Comparison of ENCODE assay signal across 22 cellular contexts in genomic region chr3:22836131-22836530, GRCh38.
"Had no signal": no experiment of that assay in that cellular context is flagged by ENCODE, and none has a peak within 500 bp of the region (broad histone marks: within the 10 kb centered on the region; RNA-seq: fewer than 3 reads in every experiment).

No MANE protein-coding gene starts in this region.

- H3K27ac Mint-ChIP-seq: activated naive CD4-positive, alpha-beta T cell treated with anti-CD3 and anti-CD28 coated beads, Interleukin-2, amount 50 U/mL, for 72 hours; immature natural killer cell; mesothelial cell of epicardium; natural killer cell treated with Interleukin-12 subunit alpha and Interleukin-12 subunit beta and Interleukin-15 and Interleukin-18, amount 100 ng/mL, for 72 hours; T-helper 1 cell treated with Interleukin-12 subunit alpha and Interleukin-12 subunit beta and Interleukin-4 antibody, amounts not matched to agents 30 μg/mL and 1 μg/mL, for 36 hours had no signal

- H3K4me3 Mint-ChIP-seq: immature natural killer cell; mesothelial cell of epicardium; natural killer cell treated with Interleukin-12 subunit alpha and Interleukin-12 subunit beta and Interleukin-15 and Interleukin-18, amount 100 ng/mL, for 72 hours; T-helper 1 cell treated with Interleukin-12 subunit alpha and Interleukin-12 subunit beta and Interleukin-4 antibody, amounts not matched to agents 30 μg/mL and 1 μg/mL, for 36 hours had no signal

- H3K4me1 ChIP-seq: adrenal gland, breast epithelium, gastrocnemius medialis, thyroid gland, vagina had no signal

- H3K27me3 ChIP-seq: adrenal gland, breast epithelium, gastrocnemius medialis, heart left ventricle, thyroid gland, vagina had no signal

- H3K36me3 ChIP-seq: adrenal gland, breast epithelium, gastrocnemius medialis, heart left ventricle, thyroid gland, vagina had no signal

- H3K4me3 ChIP-seq: adrenal gland, breast epithelium, coronary artery, gastrocnemius medialis, heart left ventricle, thyroid gland, vagina had no signal

- H3K9me3 ChIP-seq: adrenal gland, gastrocnemius medialis, thyroid gland, vagina had no signal

- H3K27me3 Mint-ChIP-seq: natural killer cell treated with Interleukin-12 subunit alpha and Interleukin-12 subunit beta and Interleukin-15 and Interleukin-18, amount 100 ng/mL, for 72 hours had no signal

- DNase-seq: activated CD4-positive, alpha-beta T cell treated with anti-CD3 and anti-CD28 coated beads, Interleukin-2, amount 50 U/mL, for 4 hours; activated gamma-delta T cell treated with Interleukin-2 at 50 U/mL for 16 hours; adrenal gland; gastrocnemius medialis; heart left ventricle; immature natural killer cell; kidney glomerular epithelial cell; nucleus accumbens; retina; stimulated activated CD4-positive, alpha-beta T cell treated with anti-CD3 and anti-CD28 coated beads, Interleukin-1b, Interleukin-23, amount 100 ng/mL, for 48 hours; stimulated activated CD8-positive, alpha-beta memory T cell treated with anti-CD3 and anti-CD28 coated beads, Interleukin-4, amount 100 ng/mL, for 48 hours; stimulated activated naive CD4-positive, alpha-beta T cell treated with Interleukin-2 at 50 U/mL for 16 hours; thyroid gland had no signal

- H3K4me1 Mint-ChIP-seq: immature natural killer cell had no signal

- H3K36me3 Mint-ChIP-seq: activated naive CD4-positive, alpha-beta T cell treated with anti-CD3 and anti-CD28 coated beads, Interleukin-2, amount 50 U/mL, for 72 hours; immature natural killer cell; mesothelial cell of epicardium; natural killer cell treated with Interleukin-12 subunit alpha and Interleukin-12 subunit beta and Interleukin-15 and Interleukin-18, amount 100 ng/mL, for 72 hours had no signal

- H3K27ac ChIP-seq: adrenal gland, breast epithelium, coronary artery, gastrocnemius medialis, heart left ventricle, thyroid gland, vagina had no signal

- ATAC-seq: activated CD4-positive, CD25-positive, alpha-beta regulatory T cell treated with anti-CD3 and anti-CD28 coated beads, Interleukin-2, amount 50 U/mL, for 24 hours; activated naive CD4-positive, alpha-beta T cell treated with anti-CD3 and anti-CD28 coated beads, Interleukin-2, amount 50 U/mL, for 72 hours; esophagus mucosa; gastrocnemius medialis; heart left ventricle; natural killer cell treated with Interleukin-12 subunit alpha and Interleukin-12 subunit beta and Interleukin-15 and Interleukin-18, amount 100 ng/mL, for 72 hours had no signal
